Comparison of ENCODE assay signal across 8 cellular contexts in the genomic region with DNA sequence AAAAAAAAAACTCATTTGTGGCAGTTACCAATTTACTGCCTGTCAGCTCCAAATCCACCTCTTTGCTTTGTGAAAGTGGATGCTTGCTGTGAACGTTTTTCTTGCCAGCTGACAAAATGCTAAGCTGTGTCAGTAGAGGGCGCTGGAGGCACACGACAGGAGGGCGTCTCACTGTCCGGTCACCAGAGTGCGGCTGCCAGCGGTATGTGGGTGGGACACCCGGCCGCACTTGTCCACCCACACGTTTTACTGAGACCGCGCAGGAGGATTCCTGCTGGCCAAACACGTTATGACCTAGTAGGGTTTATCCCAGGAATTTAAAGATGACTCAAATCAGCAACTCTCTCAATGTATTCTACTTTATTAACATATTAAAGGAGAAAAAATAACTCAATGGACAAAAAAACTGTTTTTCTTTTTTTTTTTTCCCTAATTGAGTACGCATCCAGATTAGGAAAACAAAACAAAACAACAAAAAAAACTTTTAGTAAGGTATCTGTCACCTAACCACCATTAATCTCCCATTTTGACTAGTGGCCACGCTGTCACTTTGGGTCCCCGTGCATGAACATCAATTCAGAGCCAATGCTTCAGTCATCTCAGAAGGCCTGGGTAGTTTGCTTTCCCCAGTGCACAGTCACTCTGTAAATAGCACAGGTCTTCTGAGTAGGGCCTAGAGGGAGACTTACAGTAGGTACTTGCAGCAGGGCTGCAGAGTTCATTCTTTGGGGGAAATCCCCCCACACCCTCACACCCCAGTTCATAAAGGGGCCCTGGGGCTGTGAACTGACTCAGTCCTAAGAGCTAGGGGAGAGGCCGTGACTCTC. TPM values are rescaled to one million over a fixed set of nuclear protein-coding genes. Genes with fewer than 3 reads are reported as not detected.
DNase-seq lines count a peak whose midpoint lies in the region; ATAC-seq, FAIRE-seq and TF ChIP-seq lines count a peak whose summit lies in the region.

No MANE protein-coding gene starts in this region.

- TF ChIP-seq POLR2A in K562 (conservative IDR thresholded peaks at IDR 0.05) = no peak

- peak; percentile 97 for FAIRE-seq in K562 (lab: Jason Lieb, UNC)

- peak; percentile 96 to 98 (median 96) for TF ChIP-seq CTCF in K562 (IDR thresholded peaks at IDR 0.05 in 2 of 3, conservative IDR thresholded peaks at IDR 0.05 in 1 of 3; ENCODE audit: insufficient read depth in 2 of 3, low read depth in 1 of 3, low read length in 3 of 3)

- POLR2A ChIA-PET in K562 (lab: Yijun Ruan, JAX) = interaction anchor here (0.6 to 1.0 kb wide), 3 partner anchors 7 to 170 kb away, joined by 3 to 4 read pairs (median 3); no protein-coding TSS in a partner anchor

- BruUV-seq in K562 (replicated peaks; lab: Mats Ljungman, UMichigan) = no TSS peak

- TF ChIP-seq RAD21 in K562 (CRISPR knock-in tag; conservative IDR thresholded peaks at IDR 0.05 in 1 of 2, IDR thresholded peaks at IDR 0.05 in 1 of 2) = peak; percentile 93 to 95

- H3K79me2 ChIP-seq in ACC112 (ENCODE audit: control insufficient read depth, insufficient read depth, low read length, unreplicated experiment) (peaks cover 2% of the 10 kb centered on the region), K562 (ENCODE audit: control insufficient read depth, insufficient read depth, low read length) (no peaks in the 10 kb centered on the region)

- H3K4me1 ChIP-seq in ACC112 (ENCODE audit: control insufficient read depth, insufficient read depth, low read length, unreplicated experiment) = peaks cover 4% of the 10 kb centered on the region
- H3K4me1 ChIP-seq in K562 (replicated peaks in 1 of 2; ENCODE audit: control insufficient read depth in 2 of 2, insufficient read depth in 2 of 2, low read length in 2 of 2) = peaks cover 0 to 6% of the 10 kb centered on the region in 2 experiments; a peak in 2 of 5 replicates

- DNase-seq in NCI-H2107 (lab: John Stamatoyannopoulos, UW) (peak; percentile 96), UCSD-AML1 (lab: John Stamatoyannopoulos, UW; ENCODE audit: unreplicated experiment) (peak; percentile 73), K562 (ENCODE audit: extremely low read depth in 1 of 4, low spot score in 3 of 4) (peak; percentile 88 to 96 (median 95)), iPS DF 19.7 (ENCODE audit: low read depth, low spot score) (peak; percentile 50)
- DNase-seq in stimulated activated CD4-positive, alpha-beta T cell treated with anti-CD3 and anti-CD28 coated beads, Interleukin-12 subunit alpha, Interleukin-12 subunit beta, amount 100 ng/mL, for 24 hours (ENCODE audit: low read depth in 2 of 2) = peak; percentile 64 to 79

- no peak for TF ChIP-seq EP300 in K562 (IDR thresholded peaks at IDR 0.05; ENCODE audit: low read length)

- peak overlapping the region in 1 of 2 experiments; percentile 15; a peak in 1 of 4 replicates for H3K9ac ChIP-seq in K562 (ENCODE audit: insufficient read depth in 1 of 2, low read depth in 2 of 2, low read length in 2 of 2)

- in situ Hi-C loops in K562 (cut with MboI) = no loop called here

- H2AFZ ChIP-seq in ACC112 (ENCODE audit: low read length, unreplicated experiment) (no peak overlapping the region), K562 (ENCODE audit: low read depth, low read length) (peak overlapping the region; percentile 11; the same call in 1 of the 2 replicates)

- H3K27ac ChIP-seq in ACC112 (ENCODE audit: low read depth, low read length) (peak overlapping the region; percentile 32), K562 (ENCODE audit: extremely low read depth, low read depth, low read length) (no peak overlapping the region)

- intact Hi-C loops in K562 (cut with micrococcal nuclease) = loop anchor here (5.0 to 10.0 kb wide), 3 partner anchors 146 to 311 kb away; no protein-coding TSS in a partner anchor

- no peak overlapping the region for H3K4me3 ChIP-seq in ACC112 (ENCODE audit: low read depth, low read length)
- H3K4me3 ChIP-seq in K562 = no peak overlapping the region

- ATAC-seq in GM18511 (IDR thresholded peaks at IDR 0.05; ENCODE audit: unreplicated experiment) (peak; percentile 85), HG02981 (IDR thresholded peaks at IDR 0.05; ENCODE audit: unreplicated experiment) (peak; percentile 73), K562 (peak; percentile 100)

- H3K36me3 ChIP-seq in ACC112 (ENCODE audit: insufficient read depth, low read length) = no peaks in the 10 kb centered on the region; the same call in 1 of the 2 replicates
- H3K36me3 ChIP-seq in K562 (ENCODE audit: control insufficient read depth, insufficient read depth, low read length) = no peaks in the 10 kb centered on the region

- H4K20me1 ChIP-seq in K562 (replicated peaks; ENCODE audit: control insufficient read depth, insufficient read depth, low read length) = no peaks in the 10 kb centered on the region

- 10% methylated on average over 17 of the region's 17 CpGs for WGBS in K562 (ENCODE audit: insufficient coverage, low coverage, missing lambda C conversion rate)

- peak overlapping the region; percentile 5 for H3K4me2 ChIP-seq in K562 (ENCODE audit: insufficient read depth, low read length)

- H3K27me3 ChIP-seq in ACC112 (ENCODE audit: insufficient read depth, low read length) (no peaks in the 10 kb centered on the region), K562 (ENCODE audit: control insufficient read depth in 2 of 2, insufficient read depth in 2 of 2, low read length in 2 of 2) (no peaks in the 10 kb centered on the region)

- CTCF ChIA-PET in K562 (lab: Yijun Ruan, JAX; ENCODE audit: low intra/inter-chr PET ratio) = interaction anchor here (0.7 to 1.2 kb wide), 3 partner anchors 37 to 171 kb away, joined by 3 to 6 read pairs (median 5); no protein-coding TSS in a partner anchor

- no peaks in the 10 kb centered on the region for H3K9me3 ChIP-seq in K562 (replicated peaks; ENCODE audit: control insufficient read depth, insufficient read depth, low read depth, low read length)

- no peaks in the 10 kb centered on the region for H3K9me1 ChIP-seq in K562 (ENCODE audit: control insufficient read depth, insufficient read depth, low read length)

TF ChIP-seq in K562, 482 proteins besides CTCF, POLR2A, EP300 and RAD21 (continues in another document):
- TF ChIP-seq CXXC5 (CRISPR knock-in tag; IDR thresholded peaks at IDR 0.05) (peak; percentile 71), ATF7 (IDR thresholded peaks at IDR 0.05) (peak; percentile 47; the same call in 1 of the 2 replicates), SRF (CRISPR knock-in tag; IDR thresholded peaks at IDR 0.05) (0 out of 4 replicates have a peak, but pooled peaks of 1 of the 2 experiments have one; percentile 16)
- TF ChIP-seq, protein P1, sequence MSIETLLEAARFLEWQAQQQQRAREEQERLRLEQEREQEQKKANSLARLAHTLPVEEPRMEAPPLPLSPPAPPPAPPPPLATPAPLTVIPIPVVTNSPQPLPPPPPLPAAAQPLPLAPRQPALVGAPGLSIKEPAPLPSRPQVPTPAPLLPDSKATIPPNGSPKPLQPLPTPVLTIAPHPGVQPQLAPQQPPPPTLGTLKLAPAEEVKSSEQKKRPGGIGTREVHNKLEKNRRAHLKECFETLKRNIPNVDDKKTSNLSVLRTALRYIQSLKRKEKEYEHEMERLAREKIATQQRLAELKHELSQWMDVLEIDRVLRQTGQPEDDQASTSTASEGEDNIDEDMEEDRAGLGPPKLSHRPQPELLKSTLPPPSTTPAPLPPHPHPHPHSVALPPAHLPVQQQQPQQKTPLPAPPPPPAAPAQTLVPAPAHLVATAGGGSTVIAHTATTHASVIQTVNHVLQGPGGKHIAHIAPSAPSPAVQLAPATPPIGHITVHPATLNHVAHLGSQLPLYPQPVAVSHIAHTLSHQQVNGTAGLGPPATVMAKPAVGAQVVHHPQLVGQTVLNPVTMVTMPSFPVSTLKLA (conservative IDR thresholded peaks at IDR 0.05) = peak; percentile 36 to 74; a peak in 2 of 4 replicates

RNA-seq across cellular contexts. Expression of a gene that starts 43.8 kb away (rescaled TPM):
- total RNA-seq in K562 (2011; cell fraction: chromatin; rRNA removed; ENCODE audit: low replicate concordance) = 205 and 265 TPM in 2 replicates
- 160 and 166 TPM in 2 replicates for total RNA-seq in K562 (2011; cell fraction: nucleolus; rRNA removed)
- 355 and 545 TPM in 2 replicates for total RNA-seq in K562 (2011; cell fraction: nucleoplasm; rRNA removed)
- total RNA-seq in K562 (2014; rRNA removed) = 998 and 1,475 TPM in 2 replicates
- total RNA-seq in K562 (2014; rRNA removed; fragmentation: Illumina TruSeq; extraction: Trizol) = 2,429 and 2,625 TPM in 2 replicates
- 1,966 and 2,155 TPM in 2 replicates for total RNA-seq in K562 (2015; rRNA removed; fragmentation: Illumina TruSeq; extraction: Trizol)
- total RNA-seq in K562 (2021) = 1,574 and 1,710 TPM in 2 replicates
- polyA plus RNA-seq in K562 (2011; rRNA removed) = 1,725 and 2,163 TPM in 2 replicates
- polyA plus RNA-seq in K562 (2011; cell fraction: cytosol; rRNA removed) = 410 and 873 TPM in 2 replicates
- 282 and 691 TPM in 2 replicates for polyA plus RNA-seq in K562 (2011; cell fraction: nucleus; rRNA removed)
- polyA plus RNA-seq in K562 (2012) = 2,790 and 3,257 TPM in 2 replicates
- polyA plus RNA-seq in K562 (2014; fragmentation: Illumina TruSeq; extraction: Trizol) = 2,519 and 2,591 TPM in 2 replicates
- polyA plus RNA-seq in K562 (2014; fragmentation: Nextera tagmentation; extraction: Ambion mirVana) = 1,000 to 10,000 TPM; 2,367 to 2,942 TPM
- polyA plus RNA-seq in K562 (2014; rRNA removed) = 2,582 and 2,839 TPM in 2 replicates
- polyA minus RNA-seq in K562 (2011; rRNA and poly(A)+ RNA removed) = 454 and 610 TPM in 2 replicates
- polyA minus RNA-seq in K562 (2011; cell fraction: cytosol; rRNA and poly(A)+ RNA removed) = 278 and 319 TPM in 2 replicates
- polyA minus RNA-seq in K562 (2011; cell fraction: nucleus; rRNA and poly(A)+ RNA removed) = 49.8 and 108 TPM in 2 replicates

RNA-seq across cellular contexts. Expression of a gene that starts 53.8 kb away (rescaled TPM):
- 30.3 and 71.8 TPM in 2 replicates for total RNA-seq in K562 (2011; cell fraction: chromatin; rRNA removed; ENCODE audit: low replicate concordance)
- 21.2 and 21.8 TPM in 2 replicates for total RNA-seq in K562 (2011; cell fraction: nucleolus; rRNA removed)
- 33.3 and 46.4 TPM in 2 replicates for total RNA-seq in K562 (2011; cell fraction: nucleoplasm; rRNA removed)
- total RNA-seq in K562 (2014; rRNA removed) (3.8 and 6.0 TPM in 2 replicates), K562 (2014; rRNA removed; fragmentation: Illumina TruSeq; extraction: Trizol) (6.9 and 7.9 TPM in 2 replicates), K562 (2015; rRNA removed; fragmentation: Illumina TruSeq; extraction: Trizol) (5.1 and 6.0 TPM in 2 replicates), K562 (2021) (11.0 and 11.2 TPM in 2 replicates)
- polyA plus RNA-seq in K562 (2011; rRNA removed) (15.9 and 16.7 TPM in 2 replicates), K562 (2014; fragmentation: Illumina TruSeq; extraction: Trizol) (8.1 and 8.5 TPM in 2 replicates), K562 (2014; fragmentation: Nextera tagmentation; extraction: Ambion mirVana) (1 to 10 TPM; 2.2 to 2.7 TPM), K562 (2014; rRNA removed) (8.5 and 12.5 TPM in 2 replicates)
- 8.1 and 12.8 TPM in 2 replicates for polyA plus RNA-seq in K562 (2011; cell fraction: cytosol; rRNA removed)
- polyA plus RNA-seq in K562 (2011; cell fraction: nucleus; rRNA removed) = 21.0 and 24.6 TPM in 2 replicates
- polyA plus RNA-seq in K562 (2012) = 5.7 and 6.6 TPM in 2 replicates
- polyA minus RNA-seq in K562 (2011; rRNA and poly(A)+ RNA removed) = 19.7 and 22.4 TPM in 2 replicates
- 6.8 and 12.5 TPM in 2 replicates for polyA minus RNA-seq in K562 (2011; cell fraction: cytosol; rRNA and poly(A)+ RNA removed)
- 12.4 and 18.9 TPM in 2 replicates for polyA minus RNA-seq in K562 (2011; cell fraction: nucleus; rRNA and poly(A)+ RNA removed)
